11 cellular contexts compared by ENCODE assay signal in genomic region chr22:46346680-46347405, GRCh38.
"Had no signal": no experiment of that assay in that cellular context is flagged by ENCODE, and none has a peak within 500 bp of the region (broad histone marks: within the 10 kb centered on the region; RNA-seq: fewer than 3 reads in every experiment).

No MANE protein-coding gene starts in this region.

- H2AFZ ChIP-seq: parathyroid adenoma had no signal

- H3K4me1 ChIP-seq: parathyroid adenoma had no signal

- ATAC-seq: stimulated activated effector memory CD8-positive, alpha-beta T cell treated with anti-CD3 and anti-CD28 coated beads, Interleukin-12 subunit alpha, Interleukin-12 subunit beta, amount 100 ng/mL, for 72 hours; T-cell had no signal

- DNase-seq: activated CD4-positive, alpha-beta memory T cell treated with anti-CD3 and anti-CD28 coated beads for 36 hours; activated CD8-positive, alpha-beta memory T cell treated with anti-CD3 and anti-CD28 coated beads, Interleukin-2, amount 50 U/mL, for 4 hours; activated naive CD4-positive, alpha-beta T cell; cerebellar nuclear complex; retina; small intestine; T-cell; T1000 had no signal

- H3K27ac ChIP-seq: parathyroid adenoma, VCaP had no signal
